ENCODE assay signal across 16 cellular contexts in the genomic region with DNA sequence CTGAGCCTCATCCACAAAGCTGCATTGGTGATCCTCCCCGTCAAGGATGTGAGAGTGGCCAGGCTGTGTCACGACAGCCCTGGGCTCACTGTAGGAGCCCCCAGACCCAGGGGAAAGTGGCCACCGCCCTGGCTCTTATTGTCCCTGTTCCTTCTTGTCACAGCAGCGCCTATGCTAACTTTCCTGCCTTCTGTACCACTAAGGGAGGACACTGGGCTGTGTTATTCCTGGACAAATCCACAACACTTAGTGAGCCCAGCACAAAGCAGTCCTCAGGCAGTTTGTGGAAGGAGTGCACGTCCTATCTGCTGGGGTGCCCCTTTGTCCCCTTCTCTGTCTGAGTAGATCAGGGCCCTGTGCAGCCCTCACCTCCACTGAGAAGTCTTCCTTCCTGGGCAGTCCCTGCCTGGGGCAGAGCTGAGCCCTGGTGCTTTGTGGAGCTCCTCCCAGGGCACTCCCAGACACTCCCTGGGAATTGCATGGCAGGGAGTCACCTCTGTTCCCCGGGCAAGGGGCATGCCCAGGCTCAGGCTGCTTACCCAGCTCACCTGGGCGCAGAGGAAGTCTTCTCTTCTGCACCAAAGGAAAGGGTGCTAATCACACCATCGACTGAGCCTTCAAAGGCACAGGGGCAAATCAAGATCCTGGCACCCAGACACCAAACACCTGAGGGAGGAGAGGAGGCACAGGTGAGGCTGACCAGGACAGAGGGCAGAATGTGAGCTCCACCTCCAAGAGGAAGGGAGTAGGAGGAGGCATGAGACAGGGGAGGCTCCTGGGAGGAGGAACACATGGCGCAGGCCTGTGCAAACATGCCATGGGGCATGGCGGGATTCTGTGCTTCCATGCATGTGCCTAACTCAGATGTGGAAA.
DNase-seq lines count a peak whose midpoint lies in the region; ATAC-seq and TF ChIP-seq lines count a peak whose summit lies in the region.
"Had no signal": no experiment of that assay in that cellular context is flagged by ENCODE, and none has a peak within 500 bp of the region (broad histone marks: within the 10 kb centered on the region; RNA-seq: fewer than 3 reads in every experiment).

No MANE protein-coding gene starts in this region.

- no peaks in the 10 kb centered on the region for H3K27me3 ChIP-seq in mammary epithelial cell (ENCODE audit: insufficient read depth, low read length)

- ATAC-seq in left cardiac atrium (no peak), mucosa of descending colon (peak; percentile 95), GM18873 (IDR thresholded peaks at IDR 0.05; ENCODE audit: low FRiP score, unreplicated experiment) (no peak)

- peak overlapping the region; percentile 84 for H3K27ac ChIP-seq in mammary epithelial cell (ENCODE audit: insufficient read depth, low read depth, low read length)

- dilution Hi-C loops in mammary epithelial cell (cut with HindIII; ENCODE audit: low sequenced_read_pairs) = no loop called here

- peak overlapping the region in 1 of 3 experiments; percentile 1 for H3K4me3 ChIP-seq in mammary epithelial cell (replicated peaks in 1 of 3; ENCODE audit: insufficient read depth in 1 of 3, low read depth in 2 of 3, low read length in 3 of 3)
- no peak overlapping the region for H3K4me3 ChIP-seq in mucosa of descending colon

- H3K9ac ChIP-seq in mammary epithelial cell (ENCODE audit: insufficient read depth, low read length) = peak overlapping the region; percentile 24
- H3K9ac ChIP-seq: parathyroid adenoma, SK-N-SH had no signal

- H3K36me3 ChIP-seq in mammary epithelial cell (ENCODE audit: insufficient read depth, low read length) = no peaks in the 10 kb centered on the region
- H3K36me3 ChIP-seq in mucosa of descending colon (ENCODE audit: low read depth) = no peaks in the 10 kb centered on the region

- H3K79me2 ChIP-seq in mammary epithelial cell (ENCODE audit: insufficient read depth, low read length) = no peaks in the 10 kb centered on the region
- H3K79me2 ChIP-seq: parathyroid adenoma had no signal

- 45% methylated on average over 10 of the region's 10 CpGs for WGBS in mammary epithelial cell (ENCODE audit: low coverage, missing lambda C conversion rate)

- H3K4me2 ChIP-seq in mammary epithelial cell (ENCODE audit: insufficient read depth, low read depth, low read length) = peak overlapping the region; percentile 29
- H3K4me2 ChIP-seq: SK-N-SH had no signal

- H3K4me1 ChIP-seq in mammary epithelial cell (ENCODE audit: insufficient read depth, low read length) (peaks cover 15% of the 10 kb centered on the region), mucosa of descending colon (ENCODE audit: low read depth) (peaks cover 27% of the 10 kb centered on the region)

- CTCF ChIA-PET in mammary epithelial cell (lab: Charles Lee; ENCODE audit: low non-redundant PET) = no interaction called here

- H3K9me3 ChIP-seq in mammary epithelial cell (replicated peaks; ENCODE audit: insufficient read depth, low read length) = no peaks in the 10 kb centered on the region
- no peaks in the 10 kb centered on the region for H3K9me3 ChIP-seq in mucosa of descending colon
- H3K9me3 ChIP-seq: SK-N-SH had no signal

- H2AFZ ChIP-seq in mammary epithelial cell (ENCODE audit: low read depth, low read length) = peak overlapping the region; percentile 94

- no peaks in the 10 kb centered on the region for H4K20me1 ChIP-seq in mammary epithelial cell (ENCODE audit: insufficient read depth, low read length)

- DNase-seq in cardiac septum (ENCODE audit: low spot score) (peak; percentile 68), left cardiac atrium (no peak), mammary epithelial cell (peak; percentile 90), mucosa of descending colon (peak; percentile 89 to 91 (median 89)), ureter (ENCODE audit: low spot score) (peak; percentile 66), COLO829 (ENCODE audit: low spot score) (no peak), NCI-H2227 (lab: John Stamatoyannopoulos, UW; ENCODE audit: unreplicated experiment) (no peak)
- DNase-seq: activated T-cell treated with anti-CD3 and anti-CD28 coated beads for 4 hours; AML-193; mesenchymal stem cell; MM.1S; NK-92 treated with Interleukin-12 subunit alpha and Interleukin-12 subunit beta, amount 100 ng/mL, for 24 hours; SK-N-SH; trophoblast cell had no signal

- intact Hi-C loops in cardiac septum (cut with DNase I) (no loop called here), left cardiac atrium (cut with DNase I) (no loop called here), mammary epithelial cell (cut with micrococcal nuclease) (loop anchor here (1.0 to 2.0 kb wide), 2 partner anchors 22 to 23 kb away; no protein-coding TSS in a partner anchor), mucosa of descending colon (cut with DNase I, micrococcal nuclease) (no loop called here)

- TSS peak; percentile 74 for BruUV-seq in mammary epithelial cell (replicated peaks; lab: Mats Ljungman, UMichigan)

- TF ChIP-seq CTCF in mammary epithelial cell (conservative IDR thresholded peaks at IDR 0.05 in 1 of 2, IDR thresholded peaks at IDR 0.05 in 1 of 2; ENCODE audit: extremely low read depth in 1 of 2, insufficient read depth in 1 of 2, low read depth in 1 of 2, low read length in 2 of 2) = no peak
- no peak for TF ChIP-seq CTCF in mucosa of descending colon (IDR thresholded peaks at IDR 0.05)

- in situ Hi-C loops in mammary epithelial cell (cut with MboI; ENCODE audit: low sequenced_read_pairs in 2 of 2) = no loop called here

Comparison
In these comparisons a context has a peak if more than half of its experiments do, and no peak if none do; other contexts are left out.
1. DNase-seq: peak in cardiac septum (single experiment), mammary epithelial cell (single experiment), mucosa of descending colon (3 of 3) and ureter (single experiment); none in left cardiac atrium (single experiment), COLO829 (single experiment) and NCI-H2227 (single experiment).